ENCODE assay signal across 14 cellular contexts in genomic region chr2:239787651-239788050, GRCh38.
DNase-seq lines count a peak whose midpoint lies in the region; TF ChIP-seq lines count a peak whose summit lies in the region.
"Had no signal": no experiment of that assay in that cellular context is flagged by ENCODE, and none has a peak within 500 bp of the region (broad histone marks: within the 10 kb centered on the region; RNA-seq: fewer than 3 reads in every experiment).

No MANE protein-coding gene starts in this region.

- H3K27me3 ChIP-seq in tibial artery, result no peaks in the 10 kb centered on the region
- no peaks in the 10 kb centered on the region for H3K27me3 ChIP-seq in Karpas-422 (ENCODE audit: low read length)
- H3K27me3 ChIP-seq: BLaER1 treated with 17β-estradiol and CSF1 and Interleukin-3, amounts not matched to agents 10 nM and 100 nM had no signal

- H3K36me3 ChIP-seq in tibial artery, result no peaks in the 10 kb centered on the region
- H3K36me3 ChIP-seq in Karpas-422 (ENCODE audit: insufficient read depth, low read length), result no peaks in the 10 kb centered on the region
- H3K36me3 ChIP-seq: BLaER1 treated with 17β-estradiol and CSF1 and Interleukin-3, amounts not matched to agents 10 nM and 100 nM had no signal

- intact Hi-C loops in tibial artery (cut with DNase I; ENCODE audit: low total_unique reads), result no loop called here

- no peaks in the 10 kb centered on the region for H3K36me3 Mint-ChIP-seq in activated naive CD4-positive, alpha-beta T cell treated with anti-CD3 and anti-CD28 coated beads, Interleukin-2, amount 10 ng/mL, durations not matched to agents 7 days and 5 days
- H3K36me3 Mint-ChIP-seq: CD4-positive, CD25-positive, alpha-beta regulatory T cell had no signal

- H4K20me1 ChIP-seq in Karpas-422 (ENCODE audit: insufficient read depth, low read depth, low read length), result no peaks in the 10 kb centered on the region
- H4K20me1 ChIP-seq: BLaER1 treated with 17β-estradiol and CSF1 and Interleukin-3, amounts not matched to agents 10 nM and 100 nM had no signal

- no peak overlapping the region for H3K4me2 ChIP-seq in Karpas-422 (ENCODE audit: low read depth, low read length, poor library complexity, severe bottlenecking)

- H3K9ac ChIP-seq in Karpas-422 (ENCODE audit: low read length), result no peak overlapping the region
- H3K9ac ChIP-seq: BLaER1 treated with 17β-estradiol and CSF1 and Interleukin-3, amounts not matched to agents 10 nM and 100 nM; GM23248 had no signal

- TF ChIP-seq CTCF in tibial artery (IDR thresholded peaks at IDR 0.05), result no peak

- H3K4me1 ChIP-seq in tibial artery, result no peaks in the 10 kb centered on the region
- no peaks in the 10 kb centered on the region for H3K4me1 ChIP-seq in Karpas-422 (ENCODE audit: low read length)

- CTCF ChIA-PET in activated naive CD4-positive, alpha-beta T cell treated with anti-CD3 and anti-CD28 coated beads, Interleukin-2, amount 10 ng/mL, durations not matched to agents 7 days and 5 days (lab: Charles Lee), result no interaction called here

- no peak overlapping the region for H2AFZ ChIP-seq in Karpas-422 (ENCODE audit: low read length)
- H2AFZ ChIP-seq: GM23248 had no signal

- no peaks in the 10 kb centered on the region for H3K9me3 ChIP-seq in tibial artery
- no peaks in the 10 kb centered on the region for H3K9me3 ChIP-seq in Karpas-422 (ENCODE audit: low read length)

- H3K27ac Mint-ChIP-seq in activated naive CD4-positive, alpha-beta T cell treated with anti-CD3 and anti-CD28 coated beads, Interleukin-2, amount 10 ng/mL, durations not matched to agents 7 days and 5 days, result no peak overlapping the region
- H3K27ac Mint-ChIP-seq: CD4-positive, CD25-positive, alpha-beta regulatory T cell had no signal

- no peaks in the 10 kb centered on the region for H3K9me3 Mint-ChIP-seq in activated naive CD4-positive, alpha-beta T cell treated with anti-CD3 and anti-CD28 coated beads, Interleukin-2, amount 10 ng/mL, durations not matched to agents 7 days and 5 days

- H3K4me3 ChIP-seq in tibial artery, result no peak overlapping the region
- no peak overlapping the region for H3K4me3 ChIP-seq in Karpas-422 (ENCODE audit: low read length)
- H3K4me3 ChIP-seq: BLaER1 treated with 17β-estradiol and CSF1 and Interleukin-3, amounts not matched to agents 10 nM and 100 nM; GM12878; GM23248 had no signal

- H3K9me2 ChIP-seq in Karpas-422 (replicated peaks; ENCODE audit: insufficient read depth, low read length), result no peaks in the 10 kb centered on the region

- no peak overlapping the region for H3K27ac ChIP-seq in tibial artery
- H3K27ac ChIP-seq in Karpas-422 (ENCODE audit: low read length), result no peak overlapping the region
- H3K27ac ChIP-seq: BLaER1 treated with 17β-estradiol and CSF1 and Interleukin-3, amounts not matched to agents 10 nM and 100 nM; GM23248 had no signal

- H3K79me2 ChIP-seq in Karpas-422 (ENCODE audit: low read length), result no peaks in the 10 kb centered on the region

- peaks cover 17% of the 10 kb centered on the region for H3K27me3 Mint-ChIP-seq in activated naive CD4-positive, alpha-beta T cell treated with anti-CD3 and anti-CD28 coated beads, Interleukin-2, amount 10 ng/mL, durations not matched to agents 7 days and 5 days

- no peaks in the 10 kb centered on the region for H3K4me1 Mint-ChIP-seq in activated naive CD4-positive, alpha-beta T cell treated with anti-CD3 and anti-CD28 coated beads, Interleukin-2, amount 10 ng/mL, durations not matched to agents 7 days and 5 days
- H3K4me1 Mint-ChIP-seq: CD4-positive, CD25-positive, alpha-beta regulatory T cell had no signal

- DNase-seq in activated naive CD4-positive, alpha-beta T cell treated with anti-CD3 and anti-CD28 coated beads, Interleukin-2, amount 10 ng/mL, durations not matched to agents 7 days and 5 days, result peak; percentile 7
- no peak for DNase-seq in activated naive CD4-positive, alpha-beta T cell treated with anti-CD3 and anti-CD28 coated beads, Interleukin-2, amount 50 U/mL, for 16 hours
- peak; percentile 57 for DNase-seq in mesenteric fat pad (ENCODE audit: low spot score)
- DNase-seq in tibial artery, result peak; percentile 5 to 16
- DNase-seq in stimulated activated CD4-positive, alpha-beta T cell treated with anti-CD3 and anti-CD28 coated beads, Interleukin-15, amount 100 ng/mL, for 24 hours, result no peak
- DNase-seq in Karpas-422, result no peak
- no peak for DNase-seq in DMS53 treated with DMSO at 0.1 percent for 48 hours (lab: John Stamatoyannopoulos, UW; ENCODE audit: unreplicated experiment)
- DNase-seq: ACHN; CD4-positive, CD25-positive, alpha-beta regulatory T cell; DMS 273 treated with DMSO at 0.1 percent for 48 hours; DMS79; GM23248 had no signal

- H3K4me3 Mint-ChIP-seq in activated naive CD4-positive, alpha-beta T cell treated with anti-CD3 and anti-CD28 coated beads, Interleukin-2, amount 10 ng/mL, durations not matched to agents 7 days and 5 days, result no peak overlapping the region
- H3K4me3 Mint-ChIP-seq: CD4-positive, CD25-positive, alpha-beta regulatory T cell had no signal

Comparison
In these comparisons a context has a peak if more than half of its experiments do, and no peak if none do; other contexts are left out.
1. DNase-seq: peak in activated naive CD4-positive, alpha-beta T cell treated with anti-CD3 and anti-CD28 coated beads, Interleukin-2, amount 10 ng/mL, durations not matched to agents 7 days and 5 days (single experiment), mesenteric fat pad (single experiment) and tibial artery (2 of 2); none in activated naive CD4-positive, alpha-beta T cell treated with anti-CD3 and anti-CD28 coated beads, Interleukin-2, amount 50 U/mL, for 16 hours (single experiment), stimulated activated CD4-positive, alpha-beta T cell treated with anti-CD3 and anti-CD28 coated beads, Interleukin-15, amount 100 ng/mL, for 24 hours (single experiment), Karpas-422 (single experiment) and DMS53 treated with DMSO at 0.1 percent for 48 hours (single experiment).